ENCODE assay signal across 17 cellular contexts in the genomic region with DNA sequence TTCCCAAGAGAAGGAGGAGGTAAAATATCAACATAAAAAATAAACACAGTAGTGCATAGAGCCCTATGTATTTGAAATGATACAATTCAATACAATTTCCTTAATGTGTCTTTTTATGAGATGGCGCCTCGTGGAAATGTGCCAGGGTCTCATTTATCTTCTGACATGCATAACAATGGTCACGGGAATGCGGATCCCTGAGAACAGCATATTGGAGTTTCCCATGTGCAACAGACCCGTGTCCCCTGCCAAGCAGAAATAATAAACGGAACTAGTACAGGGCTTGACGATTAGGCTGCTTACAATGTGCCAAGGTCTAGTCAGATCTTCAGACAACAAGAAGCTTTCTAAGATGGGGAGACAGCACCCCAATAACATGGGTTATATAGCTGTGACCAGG.
A peak's percentile ranks its signal among the peaks of the same experiment; 100 is the strongest.
DNase-seq lines count a peak whose midpoint lies in the region; ATAC-seq, FAIRE-seq and TF ChIP-seq lines count a peak whose summit lies in the region.
"Had no signal": no experiment of that assay in that cellular context is flagged by ENCODE, and none has a peak within 500 bp of the region (broad histone marks: within the 10 kb centered on the region; RNA-seq: fewer than 3 reads in every experiment).

No MANE protein-coding gene starts in this region.

- TF ChIP-seq CTCF in coronary artery (IDR thresholded peaks at IDR 0.05) (no peak), thyroid gland (IDR thresholded peaks at IDR 0.05) (no peak), endothelial cell (IDR thresholded peaks at IDR 0.05; ENCODE audit: unreplicated experiment) (no peak)

- FAIRE-seq in RCC 7860 (lab: Jason Lieb, UNC) = no peak
- FAIRE-seq: HTR-8/SVneo, K562 had no signal

- no peak overlapping the region for H3K4me3 ChIP-seq in coronary artery
- H3K4me3 ChIP-seq in thyroid gland (replicated peaks in 1 of 3) = no peak overlapping the region
- H3K4me3 ChIP-seq: GM23338, K562 had no signal

- no peak overlapping the region for H3K4me3 Mint-ChIP-seq in endothelial cell (ENCODE audit: unreplicated experiment)
- H3K4me3 Mint-ChIP-seq: B cell; CD4-positive, alpha-beta T cell; GM23338 had no signal

- TF ChIP-seq POLR2A in thyroid gland (IDR thresholded peaks at IDR 0.05) = no peak

- no peak for DNase-seq in left ventricle myocardium superior
- DNase-seq in Right ventricle myocardium inferior (ENCODE audit: missing footprints) = no peak
- DNase-seq in coronary artery (ENCODE audit: low spot score) = peak; percentile 22
- DNase-seq in left lobe of liver (ENCODE audit: low spot score) = no peak
- peak; percentile 47 to 49 for DNase-seq in thyroid gland
- DNase-seq in endothelial cell (ENCODE audit: low spot score) = no peak
- DNase-seq in SK-N-DZ (ENCODE audit: low spot score) = no peak
- no peak for DNase-seq in RCC 7860 (ENCODE audit: low spot score)
- DNase-seq: Calu3; CD4-positive, alpha-beta T cell; NCI-H2107; NCI-H69; PC-3 had no signal

- no peaks in the 10 kb centered on the region for H3K27me3 ChIP-seq in thyroid gland

- WGBS in thyroid gland, 2 donors = 49 to 66% methylated on average over 7 of the region's 7 CpGs

- peaks cover 0 to 5% of the 10 kb centered on the region in 2 donors for H3K36me3 ChIP-seq in thyroid gland

- H3K4me1 Mint-ChIP-seq in endothelial cell (ENCODE audit: unreplicated experiment) = no peaks in the 10 kb centered on the region
- H3K4me1 Mint-ChIP-seq: B cell had no signal

- no peak overlapping the region for H3K27ac Mint-ChIP-seq in endothelial cell (ENCODE audit: unreplicated experiment)
- H3K27ac Mint-ChIP-seq: B cell; CD4-positive, alpha-beta T cell; GM23338 had no signal

- H3K9me3 ChIP-seq in thyroid gland = no peaks in the 10 kb centered on the region

- H3K27ac ChIP-seq in coronary artery (no peak overlapping the region), thyroid gland (peak overlapping the region in 2 of 3 donors; percentile 32 to 43)

- H3K36me3 Mint-ChIP-seq in endothelial cell (ENCODE audit: low read depth, unreplicated experiment) = peaks cover 13% of the 10 kb centered on the region

- H3K4me1 ChIP-seq in thyroid gland = peaks cover 8 to 9% of the 10 kb centered on the region in 2 donors

- H3K27me3 Mint-ChIP-seq in endothelial cell (ENCODE audit: unreplicated experiment) = no peaks in the 10 kb centered on the region

- H3K9me3 Mint-ChIP-seq in endothelial cell (ENCODE audit: unreplicated experiment) = no peaks in the 10 kb centered on the region
- H3K9me3 Mint-ChIP-seq: CD4-positive, alpha-beta T cell had no signal

- intact Hi-C loops in left ventricle myocardium superior (cut with micrococcal nuclease) = loop anchor here (10.0 kb wide), 2 partner anchors 61 to 511 kb away; no protein-coding TSS in a partner anchor
- intact Hi-C loops in Right ventricle myocardium inferior (cut with DNase I) = loop anchor here (5.0 to 10.0 kb wide), 3 partner anchors 111 to 308 kb away; no protein-coding TSS in a partner anchor
- intact Hi-C loops in thyroid gland (cut with DNase I) = loop anchor here (10.0 kb wide), 1 partner anchor 311 kb away; no protein-coding TSS in a partner anchor

- ATAC-seq in left ventricle myocardium superior (peak; percentile 18), Right ventricle myocardium inferior (no peak), left lobe of liver (peak; percentile 38)
- ATAC-seq: GM23338, K562, PC-3 had no signal

Comparison
In these comparisons a context has a peak if more than half of its experiments do, and no peak if none do; other contexts are left out.
1. DNase-seq: peak in coronary artery (single experiment) and thyroid gland (2 of 2); none in left ventricle myocardium superior (single experiment), Right ventricle myocardium inferior (single experiment), left lobe of liver (single experiment), endothelial cell (single experiment), SK-N-DZ (single experiment) and RCC 7860 (single experiment).
2. H3K27ac ChIP-seq: peak in thyroid gland (2 of 3); none in coronary artery (0 of 2).